In the genomic region with DNA sequence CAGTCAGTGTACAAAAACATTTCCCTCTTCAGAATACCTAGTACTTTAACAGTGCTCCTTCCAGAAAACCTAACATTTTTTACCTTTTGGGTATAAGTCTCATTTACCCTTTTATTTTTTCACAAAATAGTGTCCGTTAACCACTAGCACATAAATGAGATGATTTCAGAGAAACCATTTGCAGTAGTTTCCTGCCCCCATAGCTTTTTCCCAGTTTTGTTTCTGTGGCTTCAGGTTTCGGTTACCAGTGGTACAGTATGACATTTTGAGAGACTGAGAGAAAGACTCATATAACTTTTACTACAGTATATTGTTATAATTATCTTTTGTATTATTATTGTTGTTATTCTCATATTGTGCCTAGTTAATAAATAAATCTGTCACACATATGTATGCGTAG, we compare ENCODE assay signal across 12 cellular contexts. TPM values are rescaled to one million over a fixed set of nuclear protein-coding genes. Genes with fewer than 3 reads are reported as not detected.
DNase-seq lines count a peak whose midpoint lies in the region; ATAC-seq lines count a peak whose summit lies in the region.
"Had no signal": no experiment of that assay in that cellular context is flagged by ENCODE, and none has a peak within 500 bp of the region (broad histone marks: within the 10 kb centered on the region; RNA-seq: fewer than 3 reads in every experiment).

No MANE protein-coding gene starts in this region.

- CTCF ChIA-PET in activated CD4-positive, alpha-beta T cell treated with anti-CD3 and anti-CD28 coated beads, Interleukin-2, amount 10 ng/mL, durations not matched to agents 7 days and 5 days (lab: Charles Lee) = no interaction called here

- peak overlapping the region; percentile 3 for H3K4me3 Mint-ChIP-seq in activated CD4-positive, alpha-beta T cell treated with anti-CD3 and anti-CD28 coated beads, Interleukin-2, amount 10 ng/mL, durations not matched to agents 24 days and 14 days
- H3K4me3 Mint-ChIP-seq in activated CD4-positive, alpha-beta T cell treated with anti-CD3 and anti-CD28 coated beads, Interleukin-2, amount 10 ng/mL, durations not matched to agents 7 days and 5 days = no peak overlapping the region
- H3K4me3 Mint-ChIP-seq in activated naive CD8-positive, alpha-beta T cell treated with anti-CD3 and anti-CD28 coated beads for 36 hours = no peak overlapping the region
- peak overlapping the region; percentile 35 to 39 for H3K4me3 Mint-ChIP-seq in stimulated activated naive CD8-positive, alpha-beta T cell treated with anti-CD3 and anti-CD28 coated beads, Interleukin-15, amount 100 ng/mL, for 72 hours
- H3K4me3 Mint-ChIP-seq: CD4-positive, CD25-positive, alpha-beta regulatory T cell had no signal

- peak; percentile 40 for ATAC-seq in HG02885 (IDR thresholded peaks at IDR 0.05; ENCODE audit: poor library complexity, unreplicated experiment)
- ATAC-seq in stimulated activated naive CD8-positive, alpha-beta T cell treated with anti-CD3 and anti-CD28 coated beads, Interleukin-15, amount 100 ng/mL, for 72 hours = peak; percentile 69
- no peak for ATAC-seq in GM18868 (IDR thresholded peaks at IDR 0.05; ENCODE audit: unreplicated experiment)
- ATAC-seq: HepG2 had no signal

- POLR2A ChIA-PET in activated CD4-positive, alpha-beta T cell treated with anti-CD3 and anti-CD28 coated beads, Interleukin-2, amount 10 ng/mL, durations not matched to agents 7 days and 5 days (lab: Charles Lee) = no interaction called here

- peaks cover 6% of the 10 kb centered on the region for H3K4me1 Mint-ChIP-seq in activated CD4-positive, alpha-beta T cell treated with anti-CD3 and anti-CD28 coated beads, Interleukin-2, amount 10 ng/mL, durations not matched to agents 24 days and 14 days
- H3K4me1 Mint-ChIP-seq in activated CD4-positive, alpha-beta T cell treated with anti-CD3 and anti-CD28 coated beads, Interleukin-2, amount 10 ng/mL, durations not matched to agents 7 days and 5 days = no peaks in the 10 kb centered on the region
- H3K4me1 Mint-ChIP-seq in activated naive CD8-positive, alpha-beta T cell treated with anti-CD3 and anti-CD28 coated beads for 36 hours = peaks cover 11% of the 10 kb centered on the region
- peaks cover 13% of the 10 kb centered on the region for H3K4me1 Mint-ChIP-seq in stimulated activated naive CD8-positive, alpha-beta T cell treated with anti-CD3 and anti-CD28 coated beads, Interleukin-15, amount 100 ng/mL, for 72 hours
- H3K4me1 Mint-ChIP-seq: CD4-positive, CD25-positive, alpha-beta regulatory T cell had no signal

- H3K36me3 Mint-ChIP-seq in activated CD4-positive, alpha-beta T cell treated with anti-CD3 and anti-CD28 coated beads, Interleukin-2, amount 10 ng/mL, durations not matched to agents 24 days and 14 days (ENCODE audit: low read depth) = no peaks in the 10 kb centered on the region
- H3K36me3 Mint-ChIP-seq in activated CD4-positive, alpha-beta T cell treated with anti-CD3 and anti-CD28 coated beads, Interleukin-2, amount 10 ng/mL, durations not matched to agents 7 days and 5 days (ENCODE audit: low read depth) = no peaks in the 10 kb centered on the region
- H3K36me3 Mint-ChIP-seq in activated naive CD8-positive, alpha-beta T cell treated with anti-CD3 and anti-CD28 coated beads for 36 hours = no peaks in the 10 kb centered on the region
- H3K36me3 Mint-ChIP-seq: CD4-positive, CD25-positive, alpha-beta regulatory T cell had no signal

- H3K27me3 Mint-ChIP-seq in activated CD4-positive, alpha-beta T cell treated with anti-CD3 and anti-CD28 coated beads, Interleukin-2, amount 10 ng/mL, durations not matched to agents 24 days and 14 days = no peaks in the 10 kb centered on the region
- H3K27me3 Mint-ChIP-seq in activated CD4-positive, alpha-beta T cell treated with anti-CD3 and anti-CD28 coated beads, Interleukin-2, amount 10 ng/mL, durations not matched to agents 7 days and 5 days = peaks cover 3% of the 10 kb centered on the region
- no peaks in the 10 kb centered on the region for H3K27me3 Mint-ChIP-seq in activated naive CD8-positive, alpha-beta T cell treated with anti-CD3 and anti-CD28 coated beads for 36 hours
- H3K27me3 Mint-ChIP-seq in stimulated activated naive CD8-positive, alpha-beta T cell treated with anti-CD3 and anti-CD28 coated beads, Interleukin-15, amount 100 ng/mL, for 72 hours = peaks cover 8% of the 10 kb centered on the region
- H3K27me3 Mint-ChIP-seq: CD4-positive, CD25-positive, alpha-beta regulatory T cell had no signal

- no peak for DNase-seq in activated CD4-positive, alpha-beta T cell treated with anti-CD3 and anti-CD28 coated beads, Interleukin-2, amount 10 ng/mL, durations not matched to agents 24 days and 14 days
- no peak for DNase-seq in activated CD4-positive, alpha-beta T cell treated with anti-CD3 and anti-CD28 coated beads, Interleukin-2, amount 10 ng/mL, durations not matched to agents 7 days and 5 days
- no peak for DNase-seq in activated naive CD8-positive, alpha-beta T cell treated with anti-CD3 and anti-CD28 coated beads for 36 hours
- no peak for DNase-seq in stimulated activated naive CD8-positive, alpha-beta T cell treated with anti-CD3 and anti-CD28 coated beads, Interleukin-15, amount 100 ng/mL, for 72 hours
- DNase-seq in activated effector memory CD4-positive, alpha-beta T cell treated with Interleukin-2 at 50 U/mL for 16 hours = no peak
- DNase-seq: 8988T, AML-193, GF-D8 had no signal

- intact Hi-C loops in activated CD4-positive, alpha-beta T cell treated with anti-CD3 and anti-CD28 coated beads, Interleukin-2, amount 10 ng/mL, durations not matched to agents 24 days and 14 days (cut with micrococcal nuclease) = no loop called here

- peak overlapping the region; percentile 61 for H3K27ac Mint-ChIP-seq in activated CD4-positive, alpha-beta T cell treated with anti-CD3 and anti-CD28 coated beads, Interleukin-2, amount 10 ng/mL, durations not matched to agents 24 days and 14 days
- no peak overlapping the region for H3K27ac Mint-ChIP-seq in activated CD4-positive, alpha-beta T cell treated with anti-CD3 and anti-CD28 coated beads, Interleukin-2, amount 10 ng/mL, durations not matched to agents 7 days and 5 days
- peak overlapping the region; percentile 76 for H3K27ac Mint-ChIP-seq in activated naive CD8-positive, alpha-beta T cell treated with anti-CD3 and anti-CD28 coated beads for 36 hours
- peak overlapping the region in 1 of 2 donors; percentile 80 for H3K27ac Mint-ChIP-seq in stimulated activated naive CD8-positive, alpha-beta T cell treated with anti-CD3 and anti-CD28 coated beads, Interleukin-15, amount 100 ng/mL, for 72 hours
- H3K27ac Mint-ChIP-seq: CD4-positive, CD25-positive, alpha-beta regulatory T cell had no signal

- peaks cover 5% of the 10 kb centered on the region for H3K9me3 Mint-ChIP-seq in activated CD4-positive, alpha-beta T cell treated with anti-CD3 and anti-CD28 coated beads, Interleukin-2, amount 10 ng/mL, durations not matched to agents 24 days and 14 days
- H3K9me3 Mint-ChIP-seq in activated CD4-positive, alpha-beta T cell treated with anti-CD3 and anti-CD28 coated beads, Interleukin-2, amount 10 ng/mL, durations not matched to agents 7 days and 5 days = no peaks in the 10 kb centered on the region
- H3K9me3 Mint-ChIP-seq in activated naive CD8-positive, alpha-beta T cell treated with anti-CD3 and anti-CD28 coated beads for 36 hours = no peaks in the 10 kb centered on the region
- no peaks in the 10 kb centered on the region for H3K9me3 Mint-ChIP-seq in stimulated activated naive CD8-positive, alpha-beta T cell treated with anti-CD3 and anti-CD28 coated beads, Interleukin-15, amount 100 ng/mL, for 72 hours
- H3K9me3 Mint-ChIP-seq: CD4-positive, CD25-positive, alpha-beta regulatory T cell had no signal

RNA-seq across cellular contexts. Expression of gene RBMS3, which starts 6.2 kb away (rescaled TPM):
- total RNA-seq in activated CD4-positive, alpha-beta T cell treated with anti-CD3 and anti-CD28 coated beads, Interleukin-2, amount 10 ng/mL, durations not matched to agents 24 days and 14 days = 4.3 and 5.0 TPM in 2 replicates
- under 1 TPM; 0.25 to 0.27 TPM for total RNA-seq in activated CD4-positive, alpha-beta T cell treated with anti-CD3 and anti-CD28 coated beads, Interleukin-2, amount 10 ng/mL, durations not matched to agents 7 days and 5 days
- total RNA-seq in activated naive CD8-positive, alpha-beta T cell treated with anti-CD3 and anti-CD28 coated beads for 36 hours = 1 to 10 TPM; 1.6 TPM
- total RNA-seq: HepG2 had no signal

Comparison
In these comparisons a context has a peak if more than half of its experiments do, and no peak if none do; other contexts are left out.
1. H3K4me3 Mint-ChIP-seq: peak in activated CD4-positive, alpha-beta T cell treated with anti-CD3 and anti-CD28 coated beads, Interleukin-2, amount 10 ng/mL, durations not matched to agents 24 days and 14 days (single experiment) and stimulated activated naive CD8-positive, alpha-beta T cell treated with anti-CD3 and anti-CD28 coated beads, Interleukin-15, amount 100 ng/mL, for 72 hours (2 of 2); none in activated CD4-positive, alpha-beta T cell treated with anti-CD3 and anti-CD28 coated beads, Interleukin-2, amount 10 ng/mL, durations not matched to agents 7 days and 5 days (single experiment) and activated naive CD8-positive, alpha-beta T cell treated with anti-CD3 and anti-CD28 coated beads for 36 hours (single experiment).